Comparison of ENCODE assay signal across 9 cellular contexts in genomic region chr5:126358525-126358924, GRCh38.
A peak's percentile ranks its signal among the peaks of the same experiment; 100 is the strongest.
DNase-seq lines count a peak whose midpoint lies in the region; ATAC-seq lines count a peak whose summit lies in the region.
"Had no signal": no experiment of that assay in that cellular context is flagged by ENCODE, and none has a peak within 500 bp of the region (broad histone marks: within the 10 kb centered on the region; RNA-seq: fewer than 3 reads in every experiment).

No MANE protein-coding gene starts in this region.

- H3K4me1 Mint-ChIP-seq in central memory CD8-positive, alpha-beta T cell: peaks cover 5% of the 10 kb centered on the region

- DNase-seq in central memory CD8-positive, alpha-beta T cell (ENCODE audit: low spot score in 2 of 2): no peak
- no peak for DNase-seq in caudate nucleus (lab: John Stamatoyannopoulos, UW)
- no peak for DNase-seq in T1000 (lab: John Stamatoyannopoulos, UW)
- DNase-seq in OCI-M1 (lab: John Stamatoyannopoulos, UW): no peak
- no peak for DNase-seq in mucosa of gallbladder (ENCODE audit: low spot score)
- DNase-seq: dermis blood vessel endothelial cell had no signal

- no peaks in the 10 kb centered on the region for H3K9me3 Mint-ChIP-seq in central memory CD8-positive, alpha-beta T cell

- no peak overlapping the region for H3K4me3 Mint-ChIP-seq in central memory CD8-positive, alpha-beta T cell

- ATAC-seq in GM18508 (IDR thresholded peaks at IDR 0.05; ENCODE audit: insufficient read depth, unreplicated experiment): peak; percentile 88
- peak; percentile 89 for ATAC-seq in GM21576 (IDR thresholded peaks at IDR 0.05; ENCODE audit: unreplicated experiment)
- ATAC-seq in HG03442 (IDR thresholded peaks at IDR 0.05; ENCODE audit: unreplicated experiment): peak; percentile 94
- peak; percentile 28 for ATAC-seq in central memory CD8-positive, alpha-beta T cell (replicated peaks; ENCODE audit: extremely low read depth, poor library complexity, severe bottlenecking)

- no peaks in the 10 kb centered on the region for H3K27me3 Mint-ChIP-seq in central memory CD8-positive, alpha-beta T cell

- H3K27ac Mint-ChIP-seq in central memory CD8-positive, alpha-beta T cell (ENCODE audit: low read depth): no peak overlapping the region

- H3K27ac ChIP-seq in caudate nucleus (ENCODE audit: low read depth, low read length): no peak overlapping the region

- no peaks in the 10 kb centered on the region for H3K36me3 Mint-ChIP-seq in central memory CD8-positive, alpha-beta T cell (ENCODE audit: insufficient read depth)

Comparison
In these comparisons a context has a peak if more than half of its experiments do, and no peak if none do; other contexts are left out.
1. ATAC-seq: peak in every context shown above with its lines; median percentile 94 in HG03442; 89 in GM21576; 88 in GM18508; 28 in central memory CD8-positive, alpha-beta T cell.